Comparison of ENCODE assay signal across 25 cellular contexts in genomic region chr6:151089916-151090443, GRCh38.
DNase-seq lines count a peak whose midpoint lies in the region; ATAC-seq and TF ChIP-seq lines count a peak whose summit lies in the region.
"Had no signal": no experiment of that assay in that cellular context is flagged by ENCODE, and none has a peak within 500 bp of the region (broad histone marks: within the 10 kb centered on the region; RNA-seq: fewer than 3 reads in every experiment).

No MANE protein-coding gene starts in this region.

- H3K27ac Mint-ChIP-seq in WTC11 (peak overlapping the region; percentile 84), neural progenitor cell (peak overlapping the region; percentile 60)
- H3K27ac Mint-ChIP-seq: activated CD4-positive, alpha-beta T cell treated with anti-CD3 and anti-CD28 coated beads, Interleukin-2, amount 10 ng/mL, durations not matched to agents 24 days and 14 days; activated naive CD8-positive, alpha-beta T cell treated with anti-CD3 and anti-CD28 coated beads, Interleukin-2, amount 10 ng/mL, durations not matched to agents 7 days and 5 days; activated T-helper 2 cell treated with anti-CD3 and anti-CD28 coated beads, Interferon-gamma antibody, Interleukin-2, Interleukin-4, amounts not matched to agents 10 μg/mL and 5 μg/mL and 100 μg/mL, durations not matched to agents 14 hours and 24 hours and 36 hours; CD4-positive, CD25-positive, alpha-beta regulatory T cell; natural killer cell treated with Interleukin-12 subunit alpha and Interleukin-12 subunit beta and Interleukin-15 and Interleukin-18, amount 100 ng/mL, for 72 hours had no signal

- peak; percentile 81 for ATAC-seq in WTC11
- ATAC-seq in HG02852 (IDR thresholded peaks at IDR 0.05; ENCODE audit: unreplicated experiment) = no peak
- ATAC-seq: left lobe of liver; natural killer cell treated with Interleukin-12 subunit alpha and Interleukin-12 subunit beta and Interleukin-15 and Interleukin-18, amount 100 ng/mL, for 72 hours; stimulated activated naive CD8-positive, alpha-beta T cell treated with anti-CD3 and anti-CD28 coated beads, Interleukin-15, Interleukin-2, amounts not matched to agents 100 U/mL and 50 U/mL, for 24 hours had no signal

- no peak overlapping the region for H2AFZ ChIP-seq in neural progenitor cell (replicated peaks)

- CTCF ChIA-PET in WTC11 (lab: Charles Lee) = interaction anchor here (0.7 to 3.2 kb wide), 2 partner anchors 235 to 245 kb away, joined by 3 to 16 read pairs; no protein-coding TSS in a partner anchor

- 52% methylated on average over 5 of the region's 5 CpGs for WGBS in HUES64

- H3K27ac ChIP-seq in HUES64 (ENCODE audit: low read depth, low read length) = peak overlapping the region; percentile 60; the same call in 1 of the 2 replicates
- no peak overlapping the region for H3K27ac ChIP-seq in neural progenitor cell
- no peak overlapping the region for H3K27ac ChIP-seq in WERI-Rb-1
- H3K27ac ChIP-seq: skin epidermis, thyroid gland had no signal

- POLR2A ChIA-PET in WTC11 (lab: Charles Lee) = no interaction called here

- no peaks in the 10 kb centered on the region for H3F3A ChIP-seq in neural progenitor cell (ENCODE audit: low read depth)

- H3K36me3 ChIP-seq in HUES64 (ENCODE audit: insufficient read depth, low read length) = peaks cover 31% of the 10 kb centered on the region
- H3K36me3 ChIP-seq in neural progenitor cell = no peaks in the 10 kb centered on the region
- peaks cover 7% of the 10 kb centered on the region for H3K36me3 ChIP-seq in WERI-Rb-1
- H3K36me3 ChIP-seq: thyroid gland had no signal

- no peaks in the 10 kb centered on the region for H3K27me3 ChIP-seq in HUES64 (ENCODE audit: insufficient read depth, low read length)
- no peaks in the 10 kb centered on the region for H3K27me3 ChIP-seq in neural progenitor cell
- H3K27me3 ChIP-seq in WERI-Rb-1 (ENCODE audit: insufficient read depth, low read depth, severe bottlenecking) = no peaks in the 10 kb centered on the region
- H3K27me3 ChIP-seq: thyroid gland had no signal

- H3K9me3 ChIP-seq in HUES64 (ENCODE audit: insufficient read depth, low read depth, low read length) (no peaks in the 10 kb centered on the region), neural progenitor cell (ENCODE audit: low read depth) (no peaks in the 10 kb centered on the region), WERI-Rb-1 (ENCODE audit: severe bottlenecking) (no peaks in the 10 kb centered on the region)
- H3K9me3 ChIP-seq: thyroid gland had no signal

- no peaks in the 10 kb centered on the region for H3K27me3 Mint-ChIP-seq in WTC11 (ENCODE audit: low read depth)
- peaks cover 2% of the 10 kb centered on the region for H3K27me3 Mint-ChIP-seq in neural progenitor cell (ENCODE audit: insufficient read depth, low read depth)
- H3K27me3 Mint-ChIP-seq: activated CD4-positive, alpha-beta T cell treated with anti-CD3 and anti-CD28 coated beads, Interleukin-2, amount 10 ng/mL, durations not matched to agents 24 days and 14 days; activated naive CD8-positive, alpha-beta T cell treated with anti-CD3 and anti-CD28 coated beads, Interleukin-2, amount 10 ng/mL, durations not matched to agents 7 days and 5 days; CD4-positive, CD25-positive, alpha-beta regulatory T cell; natural killer cell treated with Interleukin-12 subunit alpha and Interleukin-12 subunit beta and Interleukin-15 and Interleukin-18, amount 100 ng/mL, for 72 hours had no signal

- TF ChIP-seq CTCF in WTC11 (IDR thresholded peaks at IDR 0.05) (no peak), neural progenitor cell (IDR thresholded peaks at IDR 0.05) (no peak), WERI-Rb-1 (IDR thresholded peaks at IDR 0.05; ENCODE audit: low read depth, low read length) (no peak)

- no peaks in the 10 kb centered on the region for H4K20me1 ChIP-seq in neural progenitor cell (ENCODE audit: low read depth)

- H3K79me2 ChIP-seq in neural progenitor cell (ENCODE audit: low read depth) = no peaks in the 10 kb centered on the region

- H3K36me3 Mint-ChIP-seq in WTC11 (peaks cover 23% of the 10 kb centered on the region), neural progenitor cell (peaks cover 23% of the 10 kb centered on the region)
- H3K36me3 Mint-ChIP-seq: natural killer cell treated with Interleukin-12 subunit alpha and Interleukin-12 subunit beta and Interleukin-15 and Interleukin-18, amount 100 ng/mL, for 72 hours had no signal

- H3K4me2 ChIP-seq in neural progenitor cell = peak overlapping the region; percentile 42

- H3K4me3 ChIP-seq in HUES64 (ENCODE audit: low read length) = no peak overlapping the region
- H3K4me3 ChIP-seq in neural progenitor cell = no peak overlapping the region
- no peak overlapping the region for H3K4me3 ChIP-seq in WERI-Rb-1 (ENCODE audit: low read depth, low read length)
- H3K4me3 ChIP-seq: skin epidermis, thyroid gland had no signal

- H3K9ac ChIP-seq in HUES64 (ENCODE audit: low read depth, low read length) = no peak overlapping the region
- H3K9ac ChIP-seq in neural progenitor cell = no peak overlapping the region

- H3K4me1 Mint-ChIP-seq in WTC11 = peaks cover 44% of the 10 kb centered on the region
- peaks cover 34% of the 10 kb centered on the region for H3K4me1 Mint-ChIP-seq in neural progenitor cell
- H3K4me1 Mint-ChIP-seq: activated CD4-positive, alpha-beta T cell treated with anti-CD3 and anti-CD28 coated beads, Interleukin-2, amount 10 ng/mL, durations not matched to agents 24 days and 14 days; CD4-positive, CD25-positive, alpha-beta regulatory T cell had no signal

- DNase-seq in NCI-H2081 treated with DMSO at 0.1 percent for 48 hours (lab: John Stamatoyannopoulos, UW) = peak; percentile 51
- peak; percentile 28 for DNase-seq in WTC11 (ENCODE audit: low spot score)
- no peak for DNase-seq in neural progenitor cell (ENCODE audit: low spot score)
- DNase-seq in dermis blood vessel endothelial cell = no peak
- no peak for DNase-seq in WERI-Rb-1
- DNase-seq: activated CD4-positive, alpha-beta T cell treated with anti-CD3 and anti-CD28 coated beads, Interleukin-2, amount 10 ng/mL, durations not matched to agents 24 days and 14 days; activated naive CD8-positive, alpha-beta T cell treated with anti-CD3 and anti-CD28 coated beads, Interleukin-2, amount 10 ng/mL, durations not matched to agents 7 days and 5 days; CD4-positive, CD25-positive, alpha-beta regulatory T cell; DMS153; effector memory CD4-positive, alpha-beta T cell; HCEC 1CT; Kasumi-1; midbrain; NCI-H1694; NCI-H526; SHP77; stimulated activated CD4-positive, alpha-beta T cell treated with anti-CD3 and anti-CD28 coated beads, Interleukin-2, amount 100 ng/mL, for 24 hours; stimulated activated naive CD8-positive, alpha-beta T cell treated with anti-CD3 and anti-CD28 coated beads, Interleukin-15, Interleukin-2, amounts not matched to agents 100 U/mL and 50 U/mL, for 24 hours; thyroid gland had no signal

- H3K4me3 Mint-ChIP-seq in WTC11 (no peak overlapping the region), neural progenitor cell (no peak overlapping the region)
- H3K4me3 Mint-ChIP-seq: activated CD4-positive, alpha-beta T cell treated with anti-CD3 and anti-CD28 coated beads, Interleukin-2, amount 10 ng/mL, durations not matched to agents 24 days and 14 days; activated naive CD8-positive, alpha-beta T cell treated with anti-CD3 and anti-CD28 coated beads, Interleukin-2, amount 10 ng/mL, durations not matched to agents 7 days and 5 days; CD4-positive, CD25-positive, alpha-beta regulatory T cell; natural killer cell treated with Interleukin-12 subunit alpha and Interleukin-12 subunit beta and Interleukin-15 and Interleukin-18, amount 100 ng/mL, for 72 hours had no signal

- no peaks in the 10 kb centered on the region for H3K9me3 Mint-ChIP-seq in WTC11
- H3K9me3 Mint-ChIP-seq in neural progenitor cell = peaks cover 2% of the 10 kb centered on the region
- H3K9me3 Mint-ChIP-seq: activated CD4-positive, alpha-beta T cell treated with anti-CD3 and anti-CD28 coated beads, Interleukin-2, amount 10 ng/mL, durations not matched to agents 24 days and 14 days; activated naive CD8-positive, alpha-beta T cell treated with anti-CD3 and anti-CD28 coated beads, Interleukin-2, amount 10 ng/mL, durations not matched to agents 7 days and 5 days; activated T-helper 2 cell treated with anti-CD3 and anti-CD28 coated beads, Interferon-gamma antibody, Interleukin-2, Interleukin-4, amounts not matched to agents 10 μg/mL and 5 μg/mL and 100 μg/mL, durations not matched to agents 14 hours and 24 hours and 36 hours; CD4-positive, CD25-positive, alpha-beta regulatory T cell; natural killer cell treated with Interleukin-12 subunit alpha and Interleukin-12 subunit beta and Interleukin-15 and Interleukin-18, amount 100 ng/mL, for 72 hours had no signal

- H3K4me1 ChIP-seq in HUES64 (ENCODE audit: insufficient read depth, low read length) (peaks cover 28% of the 10 kb centered on the region), neural progenitor cell (peaks cover 15% of the 10 kb centered on the region)

TF ChIP-seq in WTC11, 78 proteins besides CTCF, POLR2A, EP300 and RAD21 (continues in another document):
- TF ChIP-seq TEAD1 (CRISPR knock-in tag; IDR thresholded peaks at IDR 0.05) = peak; percentile 23; the same call in 1 of the 2 replicates
- no peak for TF ChIP-seq NR1H2 (CRISPR knock-in tag; IDR thresholded peaks at IDR 0.05)
- no peak for TF ChIP-seq IRF1 (CRISPR knock-in tag; IDR thresholded peaks at IDR 0.05)
- TF ChIP-seq, protein P1, sequence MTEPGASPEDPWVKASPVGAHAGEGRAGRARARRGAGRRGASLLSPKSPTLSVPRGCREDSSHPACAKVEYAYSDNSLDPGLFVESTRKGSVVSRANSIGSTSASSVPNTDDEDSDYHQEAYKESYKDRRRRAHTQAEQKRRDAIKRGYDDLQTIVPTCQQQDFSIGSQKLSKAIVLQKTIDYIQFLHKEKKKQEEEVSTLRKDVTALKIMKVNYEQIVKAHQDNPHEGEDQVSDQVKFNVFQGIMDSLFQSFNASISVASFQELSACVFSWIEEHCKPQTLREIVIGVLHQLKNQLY (CRISPR knock-in tag; IDR thresholded peaks at IDR 0.05) = no peak
- no peak for TF ChIP-seq ZNF219 (CRISPR knock-in tag; IDR thresholded peaks at IDR 0.05; ENCODE audit: borderline replicate concordance)
- TF ChIP-seq SP1 (CRISPR knock-in tag; conservative IDR thresholded peaks at IDR 0.05) = 0 out of 2 replicates have a peak, but pooled peaks have one; percentile 30
- no peak for TF ChIP-seq PRRX2 (CRISPR knock-in tag; IDR thresholded peaks at IDR 0.05)

Comparison
In these comparisons a context has a peak if more than half of its experiments do, and no peak if none do; other contexts are left out.
1. DNase-seq: peak in NCI-H2081 treated with DMSO at 0.1 percent for 48 hours (single experiment) and WTC11 (single experiment); none in neural progenitor cell (single experiment), dermis blood vessel endothelial cell (single experiment) and WERI-Rb-1 (single experiment).